Comparison of ENCODE assay signal across 8 cellular contexts in genomic region chr17:49414622-49415350, GRCh38. TPM values are rescaled to one million over a fixed set of nuclear protein-coding genes. Genes with fewer than 3 reads are reported as not detected.
A peak's percentile ranks its signal among the peaks of the same experiment; 100 is the strongest.
DNase-seq lines count a peak whose midpoint lies in the region; ATAC-seq and TF ChIP-seq lines count a peak whose summit lies in the region.

TSS of gene PHB1 (minus strand) at chr17:49414882. CDS start at chr17:49413264, 1,618 bp downstream.

- no peaks in the 10 kb centered on the region for H3K9me3 ChIP-seq in CD8-positive, alpha-beta T cell (ENCODE audit: low read length)

- H3K36me3 ChIP-seq in CD8-positive, alpha-beta T cell (ENCODE audit: insufficient read depth, low read length), result peaks cover 19% of the 10 kb centered on the region

- ATAC-seq in CD8-positive, alpha-beta T cell, result peak; percentile 98
- peak; percentile 97 for ATAC-seq in GM19467 (IDR thresholded peaks at IDR 0.05; ENCODE audit: unreplicated experiment)

- no peaks in the 10 kb centered on the region for H3K27me3 ChIP-seq in CD8-positive, alpha-beta T cell (ENCODE audit: insufficient read depth, low read length)

- TF ChIP-seq CTCF in CD8-positive, alpha-beta T cell (IDR thresholded peaks at IDR 0.05), result no peak

- H3K36me3 Mint-ChIP-seq in CD8-positive, alpha-beta T cell, result peaks cover 35% of the 10 kb centered on the region

- no peaks in the 10 kb centered on the region for H3K9me3 Mint-ChIP-seq in CD8-positive, alpha-beta T cell

- peak within 1 kb of the TSS; percentile 99 for H3K4me3 Mint-ChIP-seq in CD8-positive, alpha-beta T cell

- H3K4me1 ChIP-seq in CD8-positive, alpha-beta T cell (ENCODE audit: insufficient read depth, low read length), result peaks cover 12% of the 10 kb centered on the region

- peak; percentile 86 to 96 (median 93) for DNase-seq in CD8-positive, alpha-beta T cell
- peak; percentile 89 for DNase-seq in HS-27A (ENCODE audit: low read depth)
- DNase-seq in NK-92 (lab: John Stamatoyannopoulos, UW; ENCODE audit: unreplicated experiment), result peak; percentile 70
- peak; percentile 84 to 87 for DNase-seq in activated CD8-positive, alpha-beta memory T cell treated with anti-CD3 and anti-CD28 coated beads for 1 hour (ENCODE audit: extremely low read depth in 1 of 2, low read depth in 1 of 2)
- peak; percentile 92 for DNase-seq in effector CD8-positive, alpha-beta T cell (lab: John Stamatoyannopoulos, UW)
- peak; percentile 98 for DNase-seq in lung microvascular endothelial cell (ENCODE audit: low read depth in 2 of 2)
- peak; percentile 86 to 94 (median 91) for DNase-seq in stimulated activated CD4-positive, alpha-beta T cell treated with anti-CD3 and anti-CD28 coated beads, TNF-alpha, amount 100 ng/mL, for 48 hours (ENCODE audit: low read depth in 3 of 3)

- peak within 1 kb of the TSS; percentile 80 for H3K4me3 ChIP-seq in CD8-positive, alpha-beta T cell (ENCODE audit: low read depth, low read length)

- peak within 1 kb of the TSS; percentile 93 for H3K27ac Mint-ChIP-seq in CD8-positive, alpha-beta T cell

- CTCF ChIA-PET in CD8-positive, alpha-beta T cell (lab: Charles Lee), result interaction anchor here (0.6 to 12.5 kb wide), 4 partner anchors 17 to 294 kb away, joined by 3 to 131 read pairs (median 3); no protein-coding TSS in a partner anchor

- peak within 1 kb of the TSS; percentile 43 for H3K27ac ChIP-seq in CD8-positive, alpha-beta T cell (ENCODE audit: low read depth, low read length)

- no peaks in the 10 kb centered on the region for H3K27me3 Mint-ChIP-seq in CD8-positive, alpha-beta T cell (ENCODE audit: low read depth)

- intact Hi-C loops in CD8-positive, alpha-beta T cell (cut with DNase I, micrococcal nuclease), result loop anchor here (1.0 to 10.0 kb wide), 12 partner anchors 52 to 680 kb away; partner anchors contain the start of genes NGFR (in 2 of the 2), KAT7 (in 1 of the 2), PDK2 (in 1 of the 2) and SNF8 (in 1 of the 2)

- peaks cover 31% of the 10 kb centered on the region for H3K4me1 Mint-ChIP-seq in CD8-positive, alpha-beta T cell (ENCODE audit: low read depth)

- POLR2A ChIA-PET in CD8-positive, alpha-beta T cell (lab: Charles Lee), result interaction anchor here (0.8 to 1.4 kb wide), 3 partner anchors 25 to 93 kb away, joined by 3 to 4 read pairs (median 3); no protein-coding TSS in a partner anchor

RNA-seq across cellular contexts. Expression of gene PHB1, which starts in this region (rescaled TPM):
- 10 to 100 TPM; 26.3 to 27.0 TPM for total RNA-seq in CD8-positive, alpha-beta T cell
- 130 and 154 TPM in 2 replicates for total RNA-seq in lung microvascular endothelial cell

Comparison
In these comparisons a context has a peak if more than half of its experiments do, and no peak if none do; other contexts are left out.
1. Peak in every context shown above with its lines: DNase-seq, ATAC-seq, H3K4me3 ChIP-seq and H3K27ac ChIP-seq.